8 cellular contexts compared by ENCODE assay signal in the genomic region with DNA sequence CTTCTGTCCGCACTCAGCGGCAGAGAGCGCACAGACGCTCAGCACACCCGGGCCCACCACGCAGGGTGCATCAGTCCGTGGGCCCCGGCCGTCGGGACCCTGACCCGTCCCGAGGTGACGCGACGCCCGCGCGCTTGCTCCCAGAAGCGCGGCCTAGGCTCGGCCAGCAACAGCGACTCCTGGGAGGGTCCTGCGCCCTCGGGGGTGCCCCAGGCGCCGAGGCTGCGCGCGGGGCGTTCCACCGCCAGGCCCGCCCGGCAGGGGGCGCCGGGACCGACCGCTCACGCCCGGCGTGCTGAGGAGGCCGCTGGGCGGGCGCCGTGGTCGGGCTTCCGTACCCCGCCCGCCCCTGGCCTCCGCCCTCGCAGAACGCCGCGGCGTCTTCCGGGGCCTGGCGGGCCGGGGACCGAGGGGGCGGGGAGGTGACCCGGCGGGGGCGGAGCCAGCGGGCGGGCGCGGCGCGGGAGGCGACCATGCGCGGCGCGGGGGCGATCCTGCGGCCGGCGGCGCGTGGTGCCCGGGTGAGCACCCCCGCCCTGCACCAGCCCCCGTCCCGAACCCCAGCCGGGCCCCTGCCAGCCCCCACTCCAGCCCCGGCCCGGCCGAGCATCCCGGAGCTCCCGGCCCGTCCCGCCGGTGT. TPM values are rescaled to one million over a fixed set of nuclear protein-coding genes. Genes with fewer than 3 reads are reported as not detected.
A peak's percentile ranks its signal among the peaks of the same experiment; 100 is the strongest.
DNase-seq lines count a peak whose midpoint lies in the region; ATAC-seq and TF ChIP-seq lines count a peak whose summit lies in the region.

A gene with protein sequence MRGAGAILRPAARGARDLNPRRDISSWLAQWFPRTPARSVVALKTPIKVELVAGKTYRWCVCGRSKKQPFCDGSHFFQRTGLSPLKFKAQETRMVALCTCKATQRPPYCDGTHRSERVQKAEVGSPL (plus strand): TSS at position 456 of the 640 bp plus-strand sequence. CDS start 18 bp downstream, at position 474.

- H3K79me2 ChIP-seq in ACC112 (ENCODE audit: control insufficient read depth, insufficient read depth, low read length, unreplicated experiment), result peaks cover 18% of the 10 kb centered on the region

- peak; percentile 69 to 82 for TF ChIP-seq CTCF in left lung (IDR thresholded peaks at IDR 0.05)

- no peaks in the 10 kb centered on the region for H3K9me3 Mint-ChIP-seq in activated CD4-positive, alpha-beta T cell treated with anti-CD3 and anti-CD28 coated beads for 36 hours (ENCODE audit: low read depth)

- H3K27ac Mint-ChIP-seq in activated CD4-positive, alpha-beta T cell treated with anti-CD3 and anti-CD28 coated beads for 36 hours, result peak within 1 kb of the TSS; percentile 100

- H3K4me1 ChIP-seq in ACC112 (ENCODE audit: control insufficient read depth, insufficient read depth, low read length, unreplicated experiment) (peaks cover 21% of the 10 kb centered on the region), left lung (peaks cover 18 to 52% of the 10 kb centered on the region in 2 donors)

- H3K36me3 ChIP-seq in ACC112 (ENCODE audit: insufficient read depth, low read length), result no peaks in the 10 kb centered on the region
- H3K36me3 ChIP-seq in left lung, result peaks cover 0 to 23% of the 10 kb centered on the region in 2 donors

- no peaks in the 10 kb centered on the region for H3K9me3 ChIP-seq in left lung

- POLR2A ChIA-PET in activated CD4-positive, alpha-beta T cell treated with anti-CD3 and anti-CD28 coated beads for 36 hours (lab: Charles Lee), result interaction anchor here (1.8 kb wide), 1 partner anchor 54 kb away, joined by 6 read pairs; no protein-coding TSS in a partner anchor

- intact Hi-C loops in activated CD4-positive, alpha-beta T cell treated with anti-CD3 and anti-CD28 coated beads for 36 hours (cut with DNase I, micrococcal nuclease), result loop anchor here (1.0 to 10.0 kb wide), 10 partner anchors 17 to 1422 kb away; a partner anchor contains a TSS
- intact Hi-C loops in left lung (cut with DNase I), result no loop called here

- peak; percentile 81 for ATAC-seq in GM18511 (IDR thresholded peaks at IDR 0.05; ENCODE audit: unreplicated experiment)
- ATAC-seq in HG03095 (IDR thresholded peaks at IDR 0.05; ENCODE audit: unreplicated experiment), result peak; percentile 71
- ATAC-seq in activated CD4-positive, alpha-beta T cell treated with anti-CD3 and anti-CD28 coated beads for 36 hours, result peak; percentile 66
- ATAC-seq in left lung, result peak; percentile 89

- no peaks in the 10 kb centered on the region for H3K27me3 ChIP-seq in ACC112 (ENCODE audit: insufficient read depth, low read length)
- H3K27me3 ChIP-seq in left lung, result no peaks in the 10 kb centered on the region

- CTCF ChIA-PET in activated CD4-positive, alpha-beta T cell treated with anti-CD3 and anti-CD28 coated beads for 36 hours (lab: Charles Lee), result interaction anchor here (1.2 to 1.6 kb wide), 2 partner anchors 16 to 23 kb away, joined by 3 to 7 read pairs; no protein-coding TSS in a partner anchor

- peak within 1 kb of the TSS; percentile 62 for H2AFZ ChIP-seq in ACC112 (ENCODE audit: low read length, unreplicated experiment)

- H3K4me1 Mint-ChIP-seq in activated CD4-positive, alpha-beta T cell treated with anti-CD3 and anti-CD28 coated beads for 36 hours, result peaks cover 81% of the 10 kb centered on the region

- H3K36me3 Mint-ChIP-seq in activated CD4-positive, alpha-beta T cell treated with anti-CD3 and anti-CD28 coated beads for 36 hours (ENCODE audit: low read depth), result peaks cover 33% of the 10 kb centered on the region

- H3K4me3 ChIP-seq in ACC112 (ENCODE audit: low read depth, low read length) (peak within 1 kb of the TSS; percentile 100), left lung (peak within 1 kb of the TSS; percentile 60 to 74)

- DNase-seq in NCI-H345 treated with DMSO at 0.1 percent for 48 hours (lab: John Stamatoyannopoulos, UW; ENCODE audit: unreplicated experiment) (peak; percentile 29), left lung (peak; percentile 85 to 98)
- DNase-seq in activated CD4-positive, alpha-beta T cell treated with anti-CD3 and anti-CD28 coated beads for 36 hours, result peak; percentile 92
- peak; percentile 79 for DNase-seq in stimulated activated CD4-positive, alpha-beta T cell treated with anti-CD3 and anti-CD28 coated beads, Interleukin-2, amount 100 ng/mL, for 4 hours (ENCODE audit: low read depth)

- peak within 1 kb of the TSS; percentile 73 for H3K27ac ChIP-seq in ACC112 (ENCODE audit: low read depth, low read length)
- peak within 1 kb of the TSS; percentile 98 for H3K27ac ChIP-seq in cingulate gyrus (ENCODE audit: low read depth, low read length)
- peak within 1 kb of the TSS; percentile 79 to 85 for H3K27ac ChIP-seq in left lung

- H3K27me3 Mint-ChIP-seq in activated CD4-positive, alpha-beta T cell treated with anti-CD3 and anti-CD28 coated beads for 36 hours, result no peaks in the 10 kb centered on the region

- peak within 1 kb of the TSS; percentile 91 for H3K4me3 Mint-ChIP-seq in activated CD4-positive, alpha-beta T cell treated with anti-CD3 and anti-CD28 coated beads for 36 hours

RNA-seq across cellular contexts. Expression of the gene that starts here (rescaled TPM):
- total RNA-seq in activated CD4-positive, alpha-beta T cell treated with anti-CD3 and anti-CD28 coated beads for 36 hours, result 10 to 100 TPM; 49.4 to 58.6 TPM
- total RNA-seq in left lung, result 10 to 100 TPM; 32.9 to 49.2 TPM

Comparison
In these comparisons a context has a peak if more than half of its experiments do, and no peak if none do; other contexts are left out.
1. Peak in every context shown above with its lines: DNase-seq, ATAC-seq, H3K4me3 ChIP-seq and H3K27ac ChIP-seq.
2. DNase-seq: peak in every context shown above with its lines; median percentile 92 in activated CD4-positive, alpha-beta T cell treated with anti-CD3 and anti-CD28 coated beads for 36 hours; 92 in left lung; 79 in stimulated activated CD4-positive, alpha-beta T cell treated with anti-CD3 and anti-CD28 coated beads, Interleukin-2, amount 100 ng/mL, for 4 hours; 29 in NCI-H345 treated with DMSO at 0.1 percent for 48 hours.
3. intact Hi-C loops: an anchor here in activated CD4-positive, alpha-beta T cell treated with anti-CD3 and anti-CD28 coated beads for 36 hours (1.0 to 10.0 kb wide); none called in left lung.